Comparison of ENCODE assay signal across 8 cellular contexts in the genomic region with DNA sequence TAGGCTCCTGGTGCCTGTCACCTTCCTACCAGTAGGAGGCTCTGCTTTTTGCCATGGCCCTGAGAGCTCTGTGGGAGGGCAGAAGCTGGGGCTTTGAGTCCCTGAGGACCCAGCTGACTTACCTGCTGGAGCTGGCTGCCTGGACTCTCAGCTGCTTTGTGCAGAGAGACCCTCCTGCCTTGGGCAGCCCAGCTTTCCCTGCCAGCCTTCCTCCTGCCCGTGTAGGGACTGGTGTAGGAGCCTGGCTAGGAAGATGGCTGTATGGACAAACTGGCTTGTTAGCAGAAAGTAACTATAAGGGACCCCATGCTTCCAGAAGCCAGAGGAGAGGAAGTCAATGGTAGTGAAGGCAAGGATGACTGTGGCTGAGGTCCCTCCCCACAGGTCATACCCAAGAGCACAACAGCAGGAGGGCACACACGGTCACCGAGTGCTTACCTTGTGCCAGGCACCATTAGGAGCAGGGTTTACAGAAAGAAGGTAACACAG. TPM values are rescaled to one million over a fixed set of nuclear protein-coding genes. Genes with fewer than 3 reads are reported as not detected.
A peak's percentile ranks its signal among the peaks of the same experiment; 100 is the strongest.
DNase-seq lines count a peak whose midpoint lies in the region; TF ChIP-seq lines count a peak whose summit lies in the region.

No MANE protein-coding gene starts in this region.

- peaks cover 16% of the 10 kb centered on the region for H3K4me1 Mint-ChIP-seq in progenitor cell of endocrine pancreas (ENCODE audit: low read depth)

- no peak overlapping the region for H3K4me3 Mint-ChIP-seq in progenitor cell of endocrine pancreas (ENCODE audit: low read depth)

- H3K27ac ChIP-seq in esophagus squamous epithelium = peak overlapping the region; percentile 83 to 91 (median 85)

- intact Hi-C loops in esophagus squamous epithelium (cut with DNase I) = no loop called here

- peak in 1 of 4 donors; percentile 8 for TF ChIP-seq POLR2A in esophagus squamous epithelium (IDR thresholded peaks at IDR 0.05)

- no peak overlapping the region for H3K4me3 ChIP-seq in esophagus squamous epithelium

- peak overlapping the region; percentile 24 for H3K27ac Mint-ChIP-seq in progenitor cell of endocrine pancreas

- peak in 5 of 6 experiments; percentile 23 to 82 (median 64) for TF ChIP-seq CTCF in esophagus squamous epithelium (IDR thresholded peaks at IDR 0.05)
- peak; percentile 66 for TF ChIP-seq CTCF in progenitor cell of endocrine pancreas (IDR thresholded peaks at IDR 0.05; ENCODE audit: unreplicated experiment)

- no peaks in the 10 kb centered on the region for H3K9me3 Mint-ChIP-seq in progenitor cell of endocrine pancreas (ENCODE audit: low read depth)

- H3K36me3 ChIP-seq in esophagus squamous epithelium = peaks cover 35 to 48% (median 37%) of the 10 kb centered on the region in 3 donors

- peaks cover 18% of the 10 kb centered on the region for H3K27me3 Mint-ChIP-seq in progenitor cell of endocrine pancreas

- H3K4me1 ChIP-seq in esophagus squamous epithelium = peaks cover 22 to 43% (median 30%) of the 10 kb centered on the region in 3 donors

- no peaks in the 10 kb centered on the region for H3K27me3 ChIP-seq in esophagus squamous epithelium

- DNase-seq in 8988T (peak; percentile 60), GM03348 (ENCODE audit: low spot score) (peak; percentile 58), HT-29 (ENCODE audit: low spot score) (peak; percentile 66), T follicular helper cell (ENCODE audit: low read depth) (peak; percentile 12), esophagus squamous epithelium (lab: John Stamatoyannopoulos, UW) (no peak), progenitor cell of endocrine pancreas (ENCODE audit: low spot score, unreplicated experiment) (peak; percentile 43), KG1 (lab: John Stamatoyannopoulos, UW) (no peak)
- DNase-seq in effector CD8-positive, alpha-beta T cell (lab: John Stamatoyannopoulos, UW) = no peak

- no peaks in the 10 kb centered on the region for H3K9me3 ChIP-seq in esophagus squamous epithelium

- WGBS in esophagus squamous epithelium, 2 donors = 20 to 55% methylated on average over 2 of the region's 3 CpGs

- H3K36me3 Mint-ChIP-seq in progenitor cell of endocrine pancreas (ENCODE audit: insufficient read depth) = peaks cover 11% of the 10 kb centered on the region

RNA-seq across cellular contexts. Expression of a gene that starts 9.7 kb away (rescaled TPM):
- total RNA-seq in HT-29 (2014; rRNA removed; shearing (Covaris generic)) = 1.1 and 1.4 TPM in 2 replicates
- total RNA-seq in esophagus squamous epithelium (10 to 100 TPM; 23.4 to 57.2 (median 39.9) TPM), progenitor cell of endocrine pancreas (33.7 and 38.7 TPM in 2 replicates)

RNA-seq across cellular contexts. Expression of a gene that starts 25.9 kb away (rescaled TPM):
- 109 and 125 TPM in 2 replicates for total RNA-seq in HT-29 (2014; rRNA removed; shearing (Covaris generic))
- total RNA-seq in esophagus squamous epithelium (100 to 1,000 TPM in 3 of 4 donors, 10 to 100 TPM in 1; 85.8 to 150 (median 134) TPM), progenitor cell of endocrine pancreas (135 TPM in 2 replicates)

RNA-seq across cellular contexts. Expression of a gene that starts 43.3 kb away (rescaled TPM):
- 54.6 and 61.1 TPM in 2 replicates for total RNA-seq in HT-29 (2014; rRNA removed; shearing (Covaris generic))
- 10 to 100 TPM in 1 of 4 donors, 1 to 10 TPM in 3; 2.3 to 13.1 (median 8.7) TPM for total RNA-seq in esophagus squamous epithelium
- 26.1 and 29.4 TPM in 2 replicates for total RNA-seq in progenitor cell of endocrine pancreas

Comparison
In these comparisons a context has a peak if more than half of its experiments do, and no peak if none do; other contexts are left out.
1. DNase-seq: peak in 8988T (single experiment), GM03348 (single experiment), HT-29 (single experiment), T follicular helper cell (single experiment) and progenitor cell of endocrine pancreas (single experiment); none in esophagus squamous epithelium (single experiment), effector CD8-positive, alpha-beta T cell (single experiment) and KG1 (single experiment).